Comparison of ENCODE assay signal across 17 cellular contexts in the genomic region with DNA sequence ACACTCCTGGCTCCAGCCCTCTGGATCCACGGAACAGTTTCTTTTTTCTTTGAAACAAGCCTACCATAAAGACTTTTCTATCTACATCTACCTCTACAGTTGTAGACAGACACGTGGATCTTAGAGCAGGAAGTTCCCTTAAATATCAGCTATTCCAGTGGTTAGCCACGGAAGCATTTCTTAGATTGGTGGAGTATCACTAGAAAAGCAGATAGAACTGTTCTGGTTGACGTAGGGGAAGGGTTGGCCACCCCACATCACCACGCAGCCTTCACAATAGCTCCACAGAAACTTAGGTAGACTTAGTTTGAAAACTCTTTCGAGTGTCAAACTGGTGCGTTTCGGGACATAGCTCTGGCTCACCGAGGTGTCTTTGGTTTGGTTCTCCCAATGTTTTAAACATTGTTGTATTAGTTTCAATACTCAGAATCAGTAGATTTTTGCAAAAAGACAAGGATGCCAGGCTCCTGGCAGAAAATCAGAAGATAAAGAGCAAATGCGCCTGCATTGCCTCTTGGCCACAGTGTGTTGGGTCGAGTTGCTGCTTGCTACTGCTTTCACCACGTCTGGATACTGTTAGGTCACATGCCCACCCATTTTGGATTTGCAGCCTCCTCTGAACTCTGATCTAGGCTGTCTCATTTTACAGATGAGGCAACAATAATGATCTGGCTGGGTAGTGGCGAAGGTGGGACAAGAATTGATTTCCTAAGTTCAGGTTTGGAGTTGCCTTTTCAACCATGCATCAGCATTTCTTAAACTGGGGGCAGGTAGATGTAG.
"Had no signal": no experiment of that assay in that cellular context is flagged by ENCODE, and none has a peak within 500 bp of the region (broad histone marks: within the 10 kb centered on the region; RNA-seq: fewer than 3 reads in every experiment).

No MANE protein-coding gene starts in this region.

- H3K79me2 ChIP-seq: parathyroid adenoma had no signal

- FAIRE-seq: endometrium, islet of Langerhans, urothelium cell line had no signal

- H3K4me1 ChIP-seq: colonic mucosa, parathyroid adenoma, tibial artery had no signal

- H3K36me3 Mint-ChIP-seq: stimulated activated naive B cell treated with anti-CD40 and anti-IgM and Interleukin-4, amounts not matched to agents 10 μg/mL and 1 μg/mL and 100 μg/mL, for 72 hours had no signal

- H3K9me3 Mint-ChIP-seq: stimulated activated naive B cell treated with anti-CD40 and anti-IgM and Interleukin-4, amounts not matched to agents 10 μg/mL and 1 μg/mL and 100 μg/mL, for 72 hours had no signal

- ATAC-seq: gastroesophageal sphincter; left colon; stimulated activated naive B cell treated with anti-CD40 and anti-IgM and Interleukin-4, amounts not matched to agents 10 μg/mL and 1 μg/mL and 100 μg/mL, for 72 hours; WTC11 had no signal

- H3K9me3 ChIP-seq: colonic mucosa, gastroesophageal sphincter, tibial artery had no signal

- H3K27me3 Mint-ChIP-seq: activated CD4-positive, alpha-beta T cell treated with anti-CD3 and anti-CD28 coated beads, Interleukin-2, amount 10 ng/mL, durations not matched to agents 7 days and 5 days; stimulated activated naive B cell treated with anti-CD40 and anti-IgM and Interleukin-4, amounts not matched to agents 10 μg/mL and 1 μg/mL and 100 μg/mL, for 72 hours had no signal

- H3K27me3 ChIP-seq: colonic mucosa, gastroesophageal sphincter, tibial artery had no signal

- H3K4me3 Mint-ChIP-seq: activated CD4-positive, alpha-beta T cell treated with anti-CD3 and anti-CD28 coated beads, Interleukin-2, amount 10 ng/mL, durations not matched to agents 7 days and 5 days; stimulated activated naive B cell treated with anti-CD40 and anti-IgM and Interleukin-4, amounts not matched to agents 10 μg/mL and 1 μg/mL and 100 μg/mL, for 72 hours; WTC11 had no signal

- DNase-seq: activated CD4-positive, alpha-beta T cell treated with anti-CD3 and anti-CD28 coated beads, Interleukin-2, amount 10 ng/mL, durations not matched to agents 7 days and 5 days; activated effector memory CD4-positive, alpha-beta T cell treated with Interleukin-2 at 50 U/mL for 16 hours; central memory CD4-positive, alpha-beta T cell; colonic mucosa; left colon; midbrain; stimulated activated CD4-positive, alpha-beta T cell treated with anti-CD3 and anti-CD28 coated beads, Interleukin-4, amount 100 ng/mL, for 1 hour; stimulated activated naive B cell treated with anti-CD40 and anti-IgM and Interleukin-4, amounts not matched to agents 10 μg/mL and 1 μg/mL and 100 μg/mL, for 72 hours; T-helper 1 cell; tibial artery had no signal

- H3K27ac ChIP-seq: colonic mucosa, gastroesophageal sphincter, parathyroid adenoma, tibial artery had no signal

- H3K36me3 ChIP-seq: colonic mucosa, gastroesophageal sphincter, tibial artery had no signal

- H3K4me3 ChIP-seq: colonic mucosa, gastroesophageal sphincter, lung, tibial artery had no signal

- H3K27ac Mint-ChIP-seq: activated CD4-positive, alpha-beta T cell treated with anti-CD3 and anti-CD28 coated beads, Interleukin-2, amount 10 ng/mL, durations not matched to agents 7 days and 5 days; stimulated activated naive B cell treated with anti-CD40 and anti-IgM and Interleukin-4, amounts not matched to agents 10 μg/mL and 1 μg/mL and 100 μg/mL, for 72 hours; WTC11 had no signal

- H2AFZ ChIP-seq: parathyroid adenoma had no signal
